ENCODE assay signal across 20 cellular contexts in genomic region chr7:64131696-64132095, GRCh38.
"Had no signal": no experiment of that assay in that cellular context is flagged by ENCODE, and none has a peak within 500 bp of the region (broad histone marks: within the 10 kb centered on the region; RNA-seq: fewer than 3 reads in every experiment).

No MANE protein-coding gene starts in this region.

- H3K4me1 Mint-ChIP-seq: endodermal cell had no signal

- H3K27ac Mint-ChIP-seq: dendritic cell treated with granulocyte-macrophage colony-stimulating factor and Interleukin-4, amounts not matched to agents 40 ng/mL and 50 ng/mL, for 4 days; effector memory CD8-positive, alpha-beta T cell; endodermal cell had no signal

- H3K27me3 Mint-ChIP-seq: dendritic cell treated with granulocyte-macrophage colony-stimulating factor and Interleukin-4, amounts not matched to agents 40 ng/mL and 50 ng/mL, for 4 days; effector memory CD8-positive, alpha-beta T cell had no signal

- DNase-seq: colonic mucosa; cortex of kidney; dermis blood vessel endothelial cell; dorsolateral prefrontal cortex; effector CD4-positive, alpha-beta T cell; effector CD8-positive, alpha-beta T cell; effector memory CD4-positive, alpha-beta T cell; effector memory CD8-positive, alpha-beta T cell; endodermal cell; erythroblast; esophagus squamous epithelium; foreskin fibroblast; foreskin keratinocyte; foreskin melanocyte; gastrocnemius medialis; glutamatergic neuron; head of caudate nucleus; heart left ventricle; heart right ventricle had no signal

- H3K4me3 Mint-ChIP-seq: dendritic cell treated with granulocyte-macrophage colony-stimulating factor and Interleukin-4, amounts not matched to agents 40 ng/mL and 50 ng/mL, for 4 days; effector memory CD8-positive, alpha-beta T cell; endodermal cell had no signal
